Comparison of ENCODE assay signal across 19 cellular contexts in the genomic region with DNA sequence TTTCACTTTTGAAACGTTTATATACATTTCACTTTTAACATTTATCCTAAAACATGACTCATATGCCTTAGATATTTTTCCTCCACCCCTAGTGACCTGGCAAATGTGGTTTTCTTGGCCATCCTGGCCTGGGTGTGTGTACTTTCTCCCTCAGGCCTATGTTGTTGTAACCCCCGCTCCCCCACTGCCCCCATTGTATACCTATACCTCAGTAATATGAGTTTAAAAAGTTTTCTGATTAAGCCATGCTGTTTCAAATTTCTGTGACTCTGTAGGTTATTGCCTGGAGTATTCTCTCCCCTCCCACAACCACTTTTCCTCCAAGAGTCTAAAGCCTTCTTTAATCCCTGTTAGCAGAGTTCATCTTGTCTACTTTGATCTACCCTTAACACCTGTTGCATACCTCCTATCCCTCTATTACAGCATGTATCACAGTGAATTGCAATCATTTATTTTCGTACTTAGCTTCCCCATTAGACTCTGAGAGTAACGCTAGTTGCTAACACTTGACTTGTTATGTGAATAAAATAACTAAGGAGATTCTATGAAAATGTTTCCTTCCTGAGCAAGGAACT.
DNase-seq lines count a peak whose midpoint lies in the region; ATAC-seq and TF ChIP-seq lines count a peak whose summit lies in the region.
"Had no signal": no experiment of that assay in that cellular context is flagged by ENCODE, and none has a peak within 500 bp of the region (broad histone marks: within the 10 kb centered on the region; RNA-seq: fewer than 3 reads in every experiment).

No MANE protein-coding gene starts in this region.

- no peak for TF ChIP-seq POLR2A in gastrocnemius medialis (IDR thresholded peaks at IDR 0.05)
- TF ChIP-seq POLR2A in spleen (IDR thresholded peaks at IDR 0.05): no peak

- in situ Hi-C loops in gastrocnemius medialis (cut with MboI; ENCODE audit: low sequenced_read_pairs in 4 of 4): no loop called here

- H3K9me2 ChIP-seq in SK-N-SH: no peaks in the 10 kb centered on the region

- peaks cover 24% of the 10 kb centered on the region; the same call in 1 of the 2 replicates for H3K79me2 ChIP-seq in SK-N-SH (ENCODE audit: insufficient read depth)

- H3K9ac ChIP-seq in SK-N-SH: no peak overlapping the region

- H4K20me1 ChIP-seq in SK-N-SH (ENCODE audit: insufficient read depth): 0 out of 2 replicates have a peak, but pooled peaks cover 4% of the 10 kb centered on the region

- peaks cover 2% of the 10 kb centered on the region for H3F3A ChIP-seq in SK-N-SH (replicated peaks; ENCODE audit: insufficient read depth)

- peak overlapping the region; percentile 9; the same call in 1 of the 2 replicates for H3K4me2 ChIP-seq in SK-N-SH

- H3K4me3 ChIP-seq in HEK293 (ENCODE audit: low read depth, low read length): no peak overlapping the region
- H3K4me3 ChIP-seq in SK-N-SH (ENCODE audit: low read depth in 2 of 2, low read length in 1 of 2): no peak overlapping the region
- no peak overlapping the region for H3K4me3 ChIP-seq in right cardiac atrium (ENCODE audit: low read length)
- no peak overlapping the region for H3K4me3 ChIP-seq in gastrocnemius medialis
- no peak overlapping the region for H3K4me3 ChIP-seq in spleen
- H3K4me3 ChIP-seq: adrenal gland, mucosa of descending colon, Peyer's patch, transverse colon had no signal

- no peak overlapping the region for H3K27ac ChIP-seq in HEK293 (ENCODE audit: extremely low read depth, low read depth, low read length)
- peak overlapping the region in 1 of 2 experiments; percentile 76; a peak in 2 of 4 replicates for H3K27ac ChIP-seq in SK-N-SH (ENCODE audit: low read depth in 2 of 2, low read length in 1 of 2)
- no peak overlapping the region for H3K27ac ChIP-seq in right cardiac atrium (ENCODE audit: low read length)
- H3K27ac ChIP-seq in gastrocnemius medialis: peak overlapping the region; percentile 29 to 68 (median 44)
- H3K27ac ChIP-seq in spleen: no peak overlapping the region
- H3K27ac ChIP-seq: adrenal gland, neutrophil, Peyer's patch, transverse colon had no signal

- H3K4me1 ChIP-seq in HEK293 (ENCODE audit: control insufficient read depth, insufficient read depth, low read length): peaks cover 42% of the 10 kb centered on the region
- H3K4me1 ChIP-seq in SK-N-SH (ENCODE audit: control insufficient read depth in 1 of 2, insufficient read depth in 2 of 2, low read depth in 1 of 2, low read length in 1 of 2): peaks cover 13 to 32% of the 10 kb centered on the region in 2 experiments; a peak in 3 of 4 replicates
- H3K4me1 ChIP-seq in right cardiac atrium (ENCODE audit: control insufficient read depth, insufficient read depth, low read length): no peaks in the 10 kb centered on the region
- peaks cover 46 to 47% of the 10 kb centered on the region in 2 donors for H3K4me1 ChIP-seq in gastrocnemius medialis
- peaks cover 0 to 19% (median 5%) of the 10 kb centered on the region in 6 donors for H3K4me1 ChIP-seq in spleen

- H3K9me3 ChIP-seq in HEK293 (ENCODE audit: control insufficient read depth, insufficient read depth, low read depth, low read length) (no peaks in the 10 kb centered on the region), SK-N-SH (no peaks in the 10 kb centered on the region), right cardiac atrium (ENCODE audit: control insufficient read depth, low read length) (no peaks in the 10 kb centered on the region), gastrocnemius medialis (no peaks in the 10 kb centered on the region), spleen (peaks cover 0 to 24% (median 17%) of the 10 kb centered on the region in 8 donors)
- H3K9me3 ChIP-seq: adrenal gland, neutrophil had no signal

- TF ChIP-seq RAD21 in SK-N-SH (IDR thresholded peaks at IDR 0.05; ENCODE audit: low read length): no peak

- no peak overlapping the region for H2AFZ ChIP-seq in SK-N-SH (ENCODE audit: low read depth)

- POLR2A ChIA-PET in HEK293 (lab: Yijun Ruan, JAX): no interaction called here
- POLR2A ChIA-PET in SK-N-SH (lab: Yijun Ruan, JAX): no interaction called here

- intact Hi-C loops in right cardiac atrium (cut with DNase I): no loop called here
- intact Hi-C loops in gastrocnemius medialis (cut with DNase I; ENCODE audit: low total_unique reads): loop anchor here (5.0 to 10.0 kb wide), 2 partner anchors 68 to 140 kb away; partner anchors contain the start of gene LCLAT1
- intact Hi-C loops in spleen (cut with DNase I; ENCODE audit: low total_unique reads): no loop called here

- CTCF ChIA-PET in HEK293 (lab: Yijun Ruan, JAX) (no interaction called here), SK-N-SH (lab: Yijun Ruan, JAX) (interaction anchor here (0.8 to 1.1 kb wide), 2 partner anchors 116 to 178 kb away, joined by 3 read pairs; no protein-coding TSS in a partner anchor)

- no peak for DNase-seq in SK-N-SH
- DNase-seq in right cardiac atrium: no peak
- DNase-seq in gastrocnemius medialis: no peak
- DNase-seq in NCI-H1694 treated with DMSO at 0.1 percent for 48 hours (lab: John Stamatoyannopoulos, UW): no peak
- no peak for DNase-seq in spleen
- DNase-seq: activated CD4-positive, alpha-beta T cell treated with anti-CD3 and anti-CD28 coated beads, Interleukin-2, amount 50 U/mL, for 1 hour; activated CD8-positive, alpha-beta memory T cell treated with anti-CD3 and anti-CD28 coated beads, Interleukin-2, amount 50 U/mL, for 48 hours; activated effector memory CD4-positive, alpha-beta T cell treated with Interleukin-2 at 50 U/mL for 16 hours; GOT3; mucosa of descending colon; NCI-H774; Peyer's patch; stimulated activated CD4-positive, alpha-beta T cell treated with anti-CD3 and anti-CD28 coated beads, Interleukin-2, amount 100 ng/mL, for 24 hours; transverse colon had no signal

- 59% methylated on average over 4 of the region's 4 CpGs for WGBS in SK-N-SH (ENCODE audit: low lambda C conversion rate)
- 74% methylated on average over 4 of the region's 4 CpGs for WGBS in right cardiac atrium
- WGBS in spleen, 5 donors: 81 to 89% (median 87%) methylated on average over 4 of the region's 4 CpGs

- H3K36me3 ChIP-seq in HEK293 (ENCODE audit: control insufficient read depth in 2 of 2, insufficient read depth in 1 of 2, low read length in 2 of 2) (peaks cover 0 to 3% of the 10 kb centered on the region in 2 experiments; a peak in 1 of 3 replicates), SK-N-SH (replicated peaks in 1 of 2; ENCODE audit: control insufficient read depth in 1 of 2, insufficient read depth in 2 of 2, low read length in 1 of 2) (peaks cover 0 to 5% of the 10 kb centered on the region in 2 experiments), gastrocnemius medialis (no peaks in the 10 kb centered on the region), spleen (peaks cover 0 to 20% (median 10%) of the 10 kb centered on the region in 6 donors)
- H3K36me3 ChIP-seq: adrenal gland, neutrophil had no signal

- no peaks in the 10 kb centered on the region for H3K27me3 ChIP-seq in SK-N-SH (ENCODE audit: insufficient read depth)
- no peaks in the 10 kb centered on the region for H3K27me3 ChIP-seq in right cardiac atrium (ENCODE audit: control insufficient read depth, insufficient read depth)
- no peaks in the 10 kb centered on the region for H3K27me3 ChIP-seq in gastrocnemius medialis
- H3K27me3 ChIP-seq in spleen (replicated peaks in 1 of 7): no peaks in the 10 kb centered on the region
- H3K27me3 ChIP-seq: adrenal gland, neutrophil, Peyer's patch, transverse colon had no signal

- TF ChIP-seq EP300 in SK-N-SH (IDR thresholded peaks at IDR 0.05; ENCODE audit: borderline replicate concordance in 1 of 2, low read depth in 1 of 2, low read length in 1 of 2): no peak

- TF ChIP-seq CTCF in HEK293 (tag by site-specific recombination; IDR thresholded peaks at IDR 0.05) (no peak), SK-N-SH (IDR thresholded peaks at IDR 0.05) (no peak), gastrocnemius medialis (IDR thresholded peaks at IDR 0.05 in 4 of 5, conservative IDR thresholded peaks at IDR 0.05 in 1 of 5) (no peak), spleen (IDR thresholded peaks at IDR 0.05 in 8 of 11, conservative IDR thresholded peaks at IDR 0.05 in 3 of 11) (no peak)

- ATAC-seq in right cardiac atrium (peak; percentile 25 to 41), gastrocnemius medialis (peak in 1 of 2 donors; percentile 15), GM19351 (IDR thresholded peaks at IDR 0.05; ENCODE audit: unreplicated experiment) (no peak)
- ATAC-seq: mucosa of descending colon, sciatic nerve had no signal

TF ChIP-seq in HEK293, 187 proteins besides CTCF, POLR2A, EP300 and RAD21 (continues in another document):
- TF ChIP-seq, protein P1, sequence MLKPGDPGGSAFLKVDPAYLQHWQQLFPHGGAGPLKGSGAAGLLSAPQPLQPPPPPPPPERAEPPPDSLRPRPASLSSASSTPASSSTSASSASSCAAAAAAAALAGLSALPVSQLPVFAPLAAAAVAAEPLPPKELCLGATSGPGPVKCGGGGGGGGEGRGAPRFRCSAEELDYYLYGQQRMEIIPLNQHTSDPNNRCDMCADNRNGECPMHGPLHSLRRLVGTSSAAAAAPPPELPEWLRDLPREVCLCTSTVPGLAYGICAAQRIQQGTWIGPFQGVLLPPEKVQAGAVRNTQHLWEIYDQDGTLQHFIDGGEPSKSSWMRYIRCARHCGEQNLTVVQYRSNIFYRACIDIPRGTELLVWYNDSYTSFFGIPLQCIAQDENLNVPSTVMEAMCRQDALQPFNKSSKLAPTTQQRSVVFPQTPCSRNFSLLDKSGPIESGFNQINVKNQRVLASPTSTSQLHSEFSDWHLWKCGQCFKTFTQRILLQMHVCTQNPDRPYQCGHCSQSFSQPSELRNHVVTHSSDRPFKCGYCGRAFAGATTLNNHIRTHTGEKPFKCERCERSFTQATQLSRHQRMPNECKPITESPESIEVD (tag by site-specific recombination; IDR thresholded peaks at IDR 0.05): peak; percentile 84
- peak; percentile 78; the same call in 1 of the 2 replicates for TF ChIP-seq SCRT2 (tag by site-specific recombination; IDR thresholded peaks at IDR 0.05)
- no peak for TF ChIP-seq YY2 (tag by site-specific recombination; IDR thresholded peaks at IDR 0.05)

TF ChIP-seq in SK-N-SH, 30 proteins besides CTCF, POLR2A, EP300 and RAD21 (continues in another document):
- TF ChIP-seq GATA2 (CRISPR knock-in tag; IDR thresholded peaks at IDR 0.05) (no peak), ELF1 (IDR thresholded peaks at IDR 0.05) (no peak), NRF1 (IDR thresholded peaks at IDR 0.05; ENCODE audit: low read depth, low read length) (no peak), RXRA (IDR thresholded peaks at IDR 0.05; ENCODE audit: borderline replicate concordance, low read depth) (no peak), YY1 (IDR thresholded peaks at IDR 0.05; ENCODE audit: low read depth) (no peak)
- TF ChIP-seq, protein P2, sequence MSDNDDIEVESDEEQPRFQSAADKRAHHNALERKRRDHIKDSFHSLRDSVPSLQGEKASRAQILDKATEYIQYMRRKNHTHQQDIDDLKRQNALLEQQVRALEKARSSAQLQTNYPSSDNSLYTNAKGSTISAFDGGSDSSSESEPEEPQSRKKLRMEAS (IDR thresholded peaks at IDR 0.05; ENCODE audit: low read depth): no peak

Comparison
In these comparisons a context has a peak if more than half of its experiments do, and no peak if none do; other contexts are left out.
1. H3K27ac ChIP-seq: peak in gastrocnemius medialis (4 of 4); none in HEK293 (single experiment), right cardiac atrium (single experiment) and spleen (0 of 8).